Comparison of ENCODE assay signal across 1 cellular context in the genomic region with DNA sequence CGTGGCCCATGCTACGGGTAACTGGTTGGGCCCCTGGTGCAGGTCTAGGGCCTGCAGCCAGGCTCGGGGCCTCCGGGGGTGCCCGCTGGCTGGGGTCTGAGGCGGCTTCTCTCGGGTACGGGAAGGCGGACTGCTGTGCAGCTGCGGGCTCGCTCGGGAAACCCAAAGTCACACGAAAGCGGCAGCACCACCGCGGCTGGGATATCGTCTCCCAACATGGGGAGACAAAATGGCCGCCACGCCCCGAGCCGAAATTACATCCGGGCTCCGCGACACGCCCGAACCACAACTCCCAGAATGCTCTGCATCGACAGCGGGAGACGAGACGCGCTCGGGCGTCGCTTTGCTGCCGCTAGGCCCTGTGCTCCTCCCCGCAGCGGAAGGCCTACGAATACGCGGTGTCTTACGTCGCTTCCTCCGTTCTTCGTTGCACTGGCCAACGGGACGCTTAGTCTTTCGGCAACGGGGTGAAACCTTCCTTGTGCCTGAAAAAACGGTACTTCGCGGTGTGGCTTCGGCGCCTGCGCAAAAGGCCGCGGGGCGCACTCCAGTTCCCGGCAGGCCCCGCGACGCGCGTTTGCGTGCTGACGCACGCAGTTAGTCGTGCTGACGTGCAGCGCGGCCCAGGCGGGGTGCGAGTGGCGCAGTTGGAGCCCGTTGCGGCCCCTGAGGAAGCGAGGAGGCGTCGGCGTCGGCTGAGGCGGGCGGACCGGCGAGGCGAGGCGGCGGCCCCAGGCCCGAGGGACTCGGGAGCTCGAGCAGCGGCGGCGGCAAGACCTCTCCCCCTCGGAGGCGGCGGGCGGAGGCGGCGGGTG.
TF ChIP-seq lines count a peak whose summit lies in the region.

A gene (plus strand): TSS at position 604 of the 815 bp plus-strand sequence. CDS start 3,727 bp downstream, outside the sequence.

TF ChIP-seq in K562, 482 proteins besides CTCF, POLR2A, EP300 and RAD21 (continued from another document and continues in another):
- TF ChIP-seq, protein P1, sequence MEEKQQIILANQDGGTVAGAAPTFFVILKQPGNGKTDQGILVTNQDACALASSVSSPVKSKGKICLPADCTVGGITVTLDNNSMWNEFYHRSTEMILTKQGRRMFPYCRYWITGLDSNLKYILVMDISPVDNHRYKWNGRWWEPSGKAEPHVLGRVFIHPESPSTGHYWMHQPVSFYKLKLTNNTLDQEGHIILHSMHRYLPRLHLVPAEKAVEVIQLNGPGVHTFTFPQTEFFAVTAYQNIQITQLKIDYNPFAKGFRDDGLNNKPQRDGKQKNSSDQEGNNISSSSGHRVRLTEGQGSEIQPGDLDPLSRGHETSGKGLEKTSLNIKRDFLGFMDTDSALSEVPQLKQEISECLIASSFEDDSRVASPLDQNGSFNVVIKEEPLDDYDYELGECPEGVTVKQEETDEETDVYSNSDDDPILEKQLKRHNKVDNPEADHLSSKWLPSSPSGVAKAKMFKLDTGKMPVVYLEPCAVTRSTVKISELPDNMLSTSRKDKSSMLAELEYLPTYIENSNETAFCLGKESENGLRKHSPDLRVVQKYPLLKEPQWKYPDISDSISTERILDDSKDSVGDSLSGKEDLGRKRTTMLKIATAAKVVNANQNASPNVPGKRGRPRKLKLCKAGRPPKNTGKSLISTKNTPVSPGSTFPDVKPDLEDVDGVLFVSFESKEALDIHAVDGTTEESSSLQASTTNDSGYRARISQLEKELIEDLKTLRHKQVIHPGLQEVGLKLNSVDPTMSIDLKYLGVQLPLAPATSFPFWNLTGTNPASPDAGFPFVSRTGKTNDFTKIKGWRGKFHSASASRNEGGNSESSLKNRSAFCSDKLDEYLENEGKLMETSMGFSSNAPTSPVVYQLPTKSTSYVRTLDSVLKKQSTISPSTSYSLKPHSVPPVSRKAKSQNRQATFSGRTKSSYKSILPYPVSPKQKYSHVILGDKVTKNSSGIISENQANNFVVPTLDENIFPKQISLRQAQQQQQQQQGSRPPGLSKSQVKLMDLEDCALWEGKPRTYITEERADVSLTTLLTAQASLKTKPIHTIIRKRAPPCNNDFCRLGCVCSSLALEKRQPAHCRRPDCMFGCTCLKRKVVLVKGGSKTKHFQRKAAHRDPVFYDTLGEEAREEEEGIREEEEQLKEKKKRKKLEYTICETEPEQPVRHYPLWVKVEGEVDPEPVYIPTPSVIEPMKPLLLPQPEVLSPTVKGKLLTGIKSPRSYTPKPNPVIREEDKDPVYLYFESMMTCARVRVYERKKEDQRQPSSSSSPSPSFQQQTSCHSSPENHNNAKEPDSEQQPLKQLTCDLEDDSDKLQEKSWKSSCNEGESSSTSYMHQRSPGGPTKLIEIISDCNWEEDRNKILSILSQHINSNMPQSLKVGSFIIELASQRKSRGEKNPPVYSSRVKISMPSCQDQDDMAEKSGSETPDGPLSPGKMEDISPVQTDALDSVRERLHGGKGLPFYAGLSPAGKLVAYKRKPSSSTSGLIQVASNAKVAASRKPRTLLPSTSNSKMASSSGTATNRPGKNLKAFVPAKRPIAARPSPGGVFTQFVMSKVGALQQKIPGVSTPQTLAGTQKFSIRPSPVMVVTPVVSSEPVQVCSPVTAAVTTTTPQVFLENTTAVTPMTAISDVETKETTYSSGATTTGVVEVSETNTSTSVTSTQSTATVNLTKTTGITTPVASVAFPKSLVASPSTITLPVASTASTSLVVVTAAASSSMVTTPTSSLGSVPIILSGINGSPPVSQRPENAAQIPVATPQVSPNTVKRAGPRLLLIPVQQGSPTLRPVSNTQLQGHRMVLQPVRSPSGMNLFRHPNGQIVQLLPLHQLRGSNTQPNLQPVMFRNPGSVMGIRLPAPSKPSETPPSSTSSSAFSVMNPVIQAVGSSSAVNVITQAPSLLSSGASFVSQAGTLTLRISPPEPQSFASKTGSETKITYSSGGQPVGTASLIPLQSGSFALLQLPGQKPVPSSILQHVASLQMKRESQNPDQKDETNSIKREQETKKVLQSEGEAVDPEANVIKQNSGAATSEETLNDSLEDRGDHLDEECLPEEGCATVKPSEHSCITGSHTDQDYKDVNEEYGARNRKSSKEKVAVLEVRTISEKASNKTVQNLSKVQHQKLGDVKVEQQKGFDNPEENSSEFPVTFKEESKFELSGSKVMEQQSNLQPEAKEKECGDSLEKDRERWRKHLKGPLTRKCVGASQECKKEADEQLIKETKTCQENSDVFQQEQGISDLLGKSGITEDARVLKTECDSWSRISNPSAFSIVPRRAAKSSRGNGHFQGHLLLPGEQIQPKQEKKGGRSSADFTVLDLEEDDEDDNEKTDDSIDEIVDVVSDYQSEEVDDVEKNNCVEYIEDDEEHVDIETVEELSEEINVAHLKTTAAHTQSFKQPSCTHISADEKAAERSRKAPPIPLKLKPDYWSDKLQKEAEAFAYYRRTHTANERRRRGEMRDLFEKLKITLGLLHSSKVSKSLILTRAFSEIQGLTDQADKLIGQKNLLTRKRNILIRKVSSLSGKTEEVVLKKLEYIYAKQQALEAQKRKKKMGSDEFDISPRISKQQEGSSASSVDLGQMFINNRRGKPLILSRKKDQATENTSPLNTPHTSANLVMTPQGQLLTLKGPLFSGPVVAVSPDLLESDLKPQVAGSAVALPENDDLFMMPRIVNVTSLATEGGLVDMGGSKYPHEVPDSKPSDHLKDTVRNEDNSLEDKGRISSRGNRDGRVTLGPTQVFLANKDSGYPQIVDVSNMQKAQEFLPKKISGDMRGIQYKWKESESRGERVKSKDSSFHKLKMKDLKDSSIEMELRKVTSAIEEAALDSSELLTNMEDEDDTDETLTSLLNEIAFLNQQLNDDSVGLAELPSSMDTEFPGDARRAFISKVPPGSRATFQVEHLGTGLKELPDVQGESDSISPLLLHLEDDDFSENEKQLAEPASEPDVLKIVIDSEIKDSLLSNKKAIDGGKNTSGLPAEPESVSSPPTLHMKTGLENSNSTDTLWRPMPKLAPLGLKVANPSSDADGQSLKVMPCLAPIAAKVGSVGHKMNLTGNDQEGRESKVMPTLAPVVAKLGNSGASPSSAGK (IDR thresholded peaks at IDR 0.05): peak; percentile 99
- TF ChIP-seq PTRF (tag; IDR thresholded peaks at IDR 0.05): no peak
- TF ChIP-seq, protein P2, sequence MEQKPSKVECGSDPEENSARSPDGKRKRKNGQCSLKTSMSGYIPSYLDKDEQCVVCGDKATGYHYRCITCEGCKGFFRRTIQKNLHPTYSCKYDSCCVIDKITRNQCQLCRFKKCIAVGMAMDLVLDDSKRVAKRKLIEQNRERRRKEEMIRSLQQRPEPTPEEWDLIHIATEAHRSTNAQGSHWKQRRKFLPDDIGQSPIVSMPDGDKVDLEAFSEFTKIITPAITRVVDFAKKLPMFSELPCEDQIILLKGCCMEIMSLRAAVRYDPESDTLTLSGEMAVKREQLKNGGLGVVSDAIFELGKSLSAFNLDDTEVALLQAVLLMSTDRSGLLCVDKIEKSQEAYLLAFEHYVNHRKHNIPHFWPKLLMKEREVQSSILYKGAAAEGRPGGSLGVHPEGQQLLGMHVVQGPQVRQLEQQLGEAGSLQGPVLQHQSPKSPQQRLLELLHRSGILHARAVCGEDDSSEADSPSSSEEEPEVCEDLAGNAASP (IDR thresholded peaks at IDR 0.05): no peak
- TF ChIP-seq ZNF644 (tag; IDR thresholded peaks at IDR 0.05; ENCODE audit: low read depth): peak; percentile 58; the same call in 1 of the 2 replicates
- no peak for TF ChIP-seq ZNF717 (CRISPR knock-in tag; IDR thresholded peaks at IDR 0.05)
- TF ChIP-seq MYBL2 (IDR thresholded peaks at IDR 0.05; ENCODE audit: low read depth): no peak
- TF ChIP-seq MYBL2 (CRISPR knock-in tag; IDR thresholded peaks at IDR 0.05; ENCODE audit: borderline replicate concordance): no peak
- TF ChIP-seq, protein P3, sequence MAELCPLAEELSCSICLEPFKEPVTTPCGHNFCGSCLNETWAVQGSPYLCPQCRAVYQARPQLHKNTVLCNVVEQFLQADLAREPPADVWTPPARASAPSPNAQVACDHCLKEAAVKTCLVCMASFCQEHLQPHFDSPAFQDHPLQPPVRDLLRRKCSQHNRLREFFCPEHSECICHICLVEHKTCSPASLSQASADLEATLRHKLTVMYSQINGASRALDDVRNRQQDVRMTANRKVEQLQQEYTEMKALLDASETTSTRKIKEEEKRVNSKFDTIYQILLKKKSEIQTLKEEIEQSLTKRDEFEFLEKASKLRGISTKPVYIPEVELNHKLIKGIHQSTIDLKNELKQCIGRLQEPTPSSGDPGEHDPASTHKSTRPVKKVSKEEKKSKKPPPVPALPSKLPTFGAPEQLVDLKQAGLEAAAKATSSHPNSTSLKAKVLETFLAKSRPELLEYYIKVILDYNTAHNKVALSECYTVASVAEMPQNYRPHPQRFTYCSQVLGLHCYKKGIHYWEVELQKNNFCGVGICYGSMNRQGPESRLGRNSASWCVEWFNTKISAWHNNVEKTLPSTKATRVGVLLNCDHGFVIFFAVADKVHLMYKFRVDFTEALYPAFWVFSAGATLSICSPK (IDR thresholded peaks at IDR 0.05; ENCODE audit: borderline replicate concordance): no peak
- TF ChIP-seq, protein P4, sequence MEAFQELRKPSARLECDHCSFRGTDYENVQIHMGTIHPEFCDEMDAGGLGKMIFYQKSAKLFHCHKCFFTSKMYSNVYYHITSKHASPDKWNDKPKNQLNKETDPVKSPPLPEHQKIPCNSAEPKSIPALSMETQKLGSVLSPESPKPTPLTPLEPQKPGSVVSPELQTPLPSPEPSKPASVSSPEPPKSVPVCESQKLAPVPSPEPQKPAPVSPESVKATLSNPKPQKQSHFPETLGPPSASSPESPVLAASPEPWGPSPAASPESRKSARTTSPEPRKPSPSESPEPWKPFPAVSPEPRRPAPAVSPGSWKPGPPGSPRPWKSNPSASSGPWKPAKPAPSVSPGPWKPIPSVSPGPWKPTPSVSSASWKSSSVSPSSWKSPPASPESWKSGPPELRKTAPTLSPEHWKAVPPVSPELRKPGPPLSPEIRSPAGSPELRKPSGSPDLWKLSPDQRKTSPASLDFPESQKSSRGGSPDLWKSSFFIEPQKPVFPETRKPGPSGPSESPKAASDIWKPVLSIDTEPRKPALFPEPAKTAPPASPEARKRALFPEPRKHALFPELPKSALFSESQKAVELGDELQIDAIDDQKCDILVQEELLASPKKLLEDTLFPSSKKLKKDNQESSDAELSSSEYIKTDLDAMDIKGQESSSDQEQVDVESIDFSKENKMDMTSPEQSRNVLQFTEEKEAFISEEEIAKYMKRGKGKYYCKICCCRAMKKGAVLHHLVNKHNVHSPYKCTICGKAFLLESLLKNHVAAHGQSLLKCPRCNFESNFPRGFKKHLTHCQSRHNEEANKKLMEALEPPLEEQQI (IDR thresholded peaks at IDR 0.05): no peak
- TF ChIP-seq XRCC3 (IDR thresholded peaks at IDR 0.05): no peak
- TF ChIP-seq, protein P5, sequence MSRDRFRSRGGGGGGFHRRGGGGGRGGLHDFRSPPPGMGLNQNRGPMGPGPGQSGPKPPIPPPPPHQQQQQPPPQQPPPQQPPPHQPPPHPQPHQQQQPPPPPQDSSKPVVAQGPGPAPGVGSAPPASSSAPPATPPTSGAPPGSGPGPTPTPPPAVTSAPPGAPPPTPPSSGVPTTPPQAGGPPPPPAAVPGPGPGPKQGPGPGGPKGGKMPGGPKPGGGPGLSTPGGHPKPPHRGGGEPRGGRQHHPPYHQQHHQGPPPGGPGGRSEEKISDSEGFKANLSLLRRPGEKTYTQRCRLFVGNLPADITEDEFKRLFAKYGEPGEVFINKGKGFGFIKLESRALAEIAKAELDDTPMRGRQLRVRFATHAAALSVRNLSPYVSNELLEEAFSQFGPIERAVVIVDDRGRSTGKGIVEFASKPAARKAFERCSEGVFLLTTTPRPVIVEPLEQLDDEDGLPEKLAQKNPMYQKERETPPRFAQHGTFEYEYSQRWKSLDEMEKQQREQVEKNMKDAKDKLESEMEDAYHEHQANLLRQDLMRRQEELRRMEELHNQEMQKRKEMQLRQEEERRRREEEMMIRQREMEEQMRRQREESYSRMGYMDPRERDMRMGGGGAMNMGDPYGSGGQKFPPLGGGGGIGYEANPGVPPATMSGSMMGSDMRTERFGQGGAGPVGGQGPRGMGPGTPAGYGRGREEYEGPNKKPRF (IDR thresholded peaks at IDR 0.05; ENCODE audit: low read depth, low read length): no peak
- TF ChIP-seq SNRNP70 (optimal IDR thresholded peaks at IDR 0.05; ENCODE audit: low read depth, low read length): no peak
- no peak for TF ChIP-seq PPARD (CRISPR knock-in tag; IDR thresholded peaks at IDR 0.05)
- no peak for TF ChIP-seq ZNF165 (CRISPR knock-in tag; IDR thresholded peaks at IDR 0.05; ENCODE audit: borderline replicate concordance)
- TF ChIP-seq RFX7 (CRISPR knock-in tag; IDR thresholded peaks at IDR 0.05): no peak
- TF ChIP-seq TEAD2 (tag; IDR thresholded peaks at IDR 0.05): no peak
- peak; percentile 65 for TF ChIP-seq PHF20 (IDR thresholded peaks at IDR 0.05; ENCODE audit: partially characterized antibody)
- TF ChIP-seq ELF1 (tag; IDR thresholded peaks at IDR 0.05): peak; percentile 82
- no peak for TF ChIP-seq HOXB6 (CRISPR knock-in tag; IDR thresholded peaks at IDR 0.05; ENCODE audit: borderline replicate concordance)
- peak; percentile 48; the same call in 1 of the 2 replicates for TF ChIP-seq NR2C2 (CRISPR knock-in tag; IDR thresholded peaks at IDR 0.05)
- peak; percentile 94 for TF ChIP-seq NR2C2 (tag; IDR thresholded peaks at IDR 0.05)
- TF ChIP-seq KAT8 (IDR thresholded peaks at IDR 0.05; ENCODE audit: low read depth): peak; percentile 87
- peak; percentile 39 for TF ChIP-seq MEIS2 (IDR thresholded peaks at IDR 0.05; ENCODE audit: partially characterized antibody)
- TF ChIP-seq, protein P6, sequence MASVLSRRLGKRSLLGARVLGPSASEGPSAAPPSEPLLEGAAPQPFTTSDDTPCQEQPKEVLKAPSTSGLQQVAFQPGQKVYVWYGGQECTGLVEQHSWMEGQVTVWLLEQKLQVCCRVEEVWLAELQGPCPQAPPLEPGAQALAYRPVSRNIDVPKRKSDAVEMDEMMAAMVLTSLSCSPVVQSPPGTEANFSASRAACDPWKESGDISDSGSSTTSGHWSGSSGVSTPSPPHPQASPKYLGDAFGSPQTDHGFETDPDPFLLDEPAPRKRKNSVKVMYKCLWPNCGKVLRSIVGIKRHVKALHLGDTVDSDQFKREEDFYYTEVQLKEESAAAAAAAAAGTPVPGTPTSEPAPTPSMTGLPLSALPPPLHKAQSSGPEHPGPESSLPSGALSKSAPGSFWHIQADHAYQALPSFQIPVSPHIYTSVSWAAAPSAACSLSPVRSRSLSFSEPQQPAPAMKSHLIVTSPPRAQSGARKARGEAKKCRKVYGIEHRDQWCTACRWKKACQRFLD (CRISPR knock-in tag; IDR thresholded peaks at IDR 0.05): peak; percentile 96
- TF ChIP-seq TEAD1 (CRISPR knock-in tag; IDR thresholded peaks at IDR 0.05): peak; percentile 62 to 90; a peak in 3 of 4 replicates
- peak; percentile 90 for TF ChIP-seq POLR2G (IDR thresholded peaks at IDR 0.05; ENCODE audit: low read depth, low read length)
